9 cellular contexts compared by ENCODE assay signal in the genomic region with DNA sequence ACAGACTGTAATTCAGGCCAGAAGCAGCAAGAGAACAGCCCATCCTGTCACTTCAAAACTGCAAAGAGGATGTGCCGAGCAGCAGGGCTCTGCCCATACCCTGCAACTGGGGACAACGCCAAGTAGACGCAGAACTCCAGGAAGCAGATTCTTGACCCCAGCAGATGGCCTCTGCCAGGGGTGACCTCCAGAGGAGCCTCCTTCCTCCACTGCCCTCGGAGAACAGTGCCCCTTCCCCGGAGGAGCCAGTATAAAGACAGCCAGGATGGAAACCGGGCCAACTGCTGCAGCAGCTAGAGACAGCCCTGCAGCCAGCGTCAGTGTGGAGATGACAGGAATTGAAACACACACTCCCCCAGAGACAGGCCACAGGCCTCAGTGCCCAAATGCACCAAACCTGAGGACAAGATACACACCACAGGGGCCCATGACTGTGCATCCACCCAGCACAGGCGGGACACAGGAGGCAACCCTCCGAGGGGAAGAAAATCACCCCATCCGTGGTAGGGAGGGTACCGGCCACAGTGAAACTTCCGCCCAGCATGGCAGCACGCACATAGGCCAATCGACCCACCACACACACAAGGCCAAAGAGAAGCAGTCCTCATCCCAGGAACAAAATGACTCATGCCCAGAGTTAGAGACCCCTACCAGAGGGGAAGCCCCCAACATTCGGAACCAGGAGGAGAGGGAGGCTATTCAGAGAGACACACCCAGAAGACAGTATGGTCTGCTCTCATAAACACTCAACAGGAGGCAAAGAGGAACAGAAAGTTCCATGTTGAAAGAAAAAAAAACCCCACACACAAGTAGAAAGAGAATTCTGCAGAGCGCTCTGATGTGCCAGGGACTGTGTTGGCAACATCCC. TPM values are rescaled to one million over a fixed set of nuclear protein-coding genes. Genes with fewer than 3 reads are reported as not detected.
DNase-seq lines count a peak whose midpoint lies in the region; ATAC-seq and TF ChIP-seq lines count a peak whose summit lies in the region.
"Had no signal": no experiment of that assay in that cellular context is flagged by ENCODE, and none has a peak within 500 bp of the region (broad histone marks: within the 10 kb centered on the region; RNA-seq: fewer than 3 reads in every experiment).

No MANE protein-coding gene starts in this region.

- H3K27ac ChIP-seq in heart left ventricle (peak overlapping the region; percentile 64 to 100 (median 99)), VCaP (peak overlapping the region; percentile 70), foreskin keratinocyte (no peak overlapping the region)
- H3K27ac ChIP-seq: cardiac muscle cell had no signal

- DNase-seq in heart left ventricle (peak in 4 of 5 donors; percentile 39 to 76 (median 67)), cardiac septum (ENCODE audit: low spot score) (no peak), glomerular visceral epithelial cell (ENCODE audit: extremely low spot score) (peak; percentile 10), GF-D8 (lab: John Stamatoyannopoulos, UW) (no peak), foreskin keratinocyte (no peak)
- no peak for DNase-seq in stimulated activated naive CD8-positive, alpha-beta T cell treated with anti-CD3 and anti-CD28 coated beads, Interleukin-15, amount 100 ng/mL, for 72 hours

- ATAC-seq in heart left ventricle (peak in 1 of 4 donors; percentile 3), HG03095 (IDR thresholded peaks at IDR 0.05; ENCODE audit: unreplicated experiment) (peak; percentile 49), foreskin keratinocyte (no peak)
- ATAC-seq in stimulated activated naive CD8-positive, alpha-beta T cell treated with anti-CD3 and anti-CD28 coated beads, Interleukin-15, amount 100 ng/mL, for 72 hours: no peak

- peaks cover 0 to 13% (median 2%) of the 10 kb centered on the region in 9 donors for H3K36me3 ChIP-seq in heart left ventricle
- H3K36me3 ChIP-seq: cardiac muscle cell had no signal

- WGBS in heart left ventricle, 4 donors: 9 to 20% (median 13%) methylated on average over 10 to 16 of the region's 16 CpGs

- no peaks in the 10 kb centered on the region for H3K27me3 Mint-ChIP-seq in stimulated activated naive CD8-positive, alpha-beta T cell treated with anti-CD3 and anti-CD28 coated beads, Interleukin-15, amount 100 ng/mL, for 72 hours

- peak overlapping the region in 9 of 12 donors; percentile 28 to 100 (median 99) for H3K4me3 ChIP-seq in heart left ventricle
- H3K4me3 ChIP-seq: cardiac muscle cell had no signal

- H3K27me3 ChIP-seq in heart left ventricle (no peaks in the 10 kb centered on the region), foreskin keratinocyte (no peaks in the 10 kb centered on the region)

- no peaks in the 10 kb centered on the region for H3K9me3 Mint-ChIP-seq in stimulated activated naive CD8-positive, alpha-beta T cell treated with anti-CD3 and anti-CD28 coated beads, Interleukin-15, amount 100 ng/mL, for 72 hours

- TF ChIP-seq CTCF in heart left ventricle (IDR thresholded peaks at IDR 0.05): no peak
- no peak for TF ChIP-seq CTCF in VCaP (conservative IDR thresholded peaks at IDR 0.05)
- no peak for TF ChIP-seq CTCF in foreskin keratinocyte (conservative IDR thresholded peaks at IDR 0.05)

- no peaks in the 10 kb centered on the region for H3K9me3 ChIP-seq in heart left ventricle

- peak overlapping the region; percentile 36 to 63 for H3K4me3 Mint-ChIP-seq in stimulated activated naive CD8-positive, alpha-beta T cell treated with anti-CD3 and anti-CD28 coated beads, Interleukin-15, amount 100 ng/mL, for 72 hours

- intact Hi-C loops in heart left ventricle (cut with DNase I) (loop anchor here (2.0 to 10.0 kb wide), 9 partner anchors 34 to 149 kb away; no protein-coding TSS in a partner anchor), cardiac septum (cut with DNase I) (loop anchor here (1.0 to 5.0 kb wide), 2 partner anchors 33 to 99 kb away; no protein-coding TSS in a partner anchor)

- no peak overlapping the region for H3K27ac Mint-ChIP-seq in stimulated activated naive CD8-positive, alpha-beta T cell treated with anti-CD3 and anti-CD28 coated beads, Interleukin-15, amount 100 ng/mL, for 72 hours

- peaks cover 73% of the 10 kb centered on the region for H3K4me1 Mint-ChIP-seq in stimulated activated naive CD8-positive, alpha-beta T cell treated with anti-CD3 and anti-CD28 coated beads, Interleukin-15, amount 100 ng/mL, for 72 hours

- H3K4me1 ChIP-seq in heart left ventricle (peaks cover 38 to 91% (median 77%) of the 10 kb centered on the region in 12 donors), foreskin keratinocyte (peaks cover 32% of the 10 kb centered on the region)

- no peak for TF ChIP-seq POLR2A in heart left ventricle (IDR thresholded peaks at IDR 0.05)

RNA-seq across cellular contexts. Expression of gene AHNAK, which starts 5.6 kb away (rescaled TPM):
- total RNA-seq in heart left ventricle (100 to 1,000 TPM; 251 to 861 (median 409) TPM), cardiac septum (485 TPM), foreskin keratinocyte (393 and 461 TPM in 2 replicates)
- polyA plus RNA-seq in heart left ventricle (100 to 1,000 TPM in 1 of 2 donors, 10 to 100 TPM in 1; 84.4 to 251 TPM), foreskin keratinocyte (57.2 and 57.9 TPM in 2 replicates)

RNA-seq across cellular contexts. Expression of gene EEF1G, which starts 32.7 kb away (rescaled TPM):
- total RNA-seq in heart left ventricle (1,000 to 10,000 TPM in 3 of 9 donors, 100 to 1,000 TPM in 6; 799 to 1,135 (median 929) TPM), cardiac septum (735 TPM), foreskin keratinocyte (1,508 and 1,552 TPM in 2 replicates)
- polyA plus RNA-seq in heart left ventricle (1,000 to 10,000 TPM in 1 of 2 donors, 100 to 1,000 TPM in 1; 549 to 1,190 TPM), foreskin keratinocyte (1,795 and 1,871 TPM in 2 replicates)

RNA-seq across cellular contexts. Expression of gene TUT1, which starts 50.3 kb away (rescaled TPM):
- total RNA-seq in heart left ventricle (10 to 100 TPM in 7 of 9 donors, 1 to 10 TPM in 2; 6.3 to 16.3 (median 11.3) TPM), cardiac septum (11.7 TPM), foreskin keratinocyte (12.1 and 13.1 TPM in 2 replicates)
- polyA plus RNA-seq in heart left ventricle (10 to 100 TPM in 1 of 2 donors, 1 to 10 TPM in 1; 8.5 to 12.2 TPM), foreskin keratinocyte (12.7 and 13.6 TPM in 2 replicates)

Comparison
In these comparisons a context has a peak if more than half of its experiments do, and no peak if none do; other contexts are left out.
1. DNase-seq: peak in heart left ventricle (4 of 5) and glomerular visceral epithelial cell (single experiment); none in cardiac septum (single experiment), stimulated activated naive CD8-positive, alpha-beta T cell treated with anti-CD3 and anti-CD28 coated beads, Interleukin-15, amount 100 ng/mL, for 72 hours (0 of 2), GF-D8 (single experiment) and foreskin keratinocyte (0 of 2).